ENCODE assay signal across 13 cellular contexts in the genomic region with DNA sequence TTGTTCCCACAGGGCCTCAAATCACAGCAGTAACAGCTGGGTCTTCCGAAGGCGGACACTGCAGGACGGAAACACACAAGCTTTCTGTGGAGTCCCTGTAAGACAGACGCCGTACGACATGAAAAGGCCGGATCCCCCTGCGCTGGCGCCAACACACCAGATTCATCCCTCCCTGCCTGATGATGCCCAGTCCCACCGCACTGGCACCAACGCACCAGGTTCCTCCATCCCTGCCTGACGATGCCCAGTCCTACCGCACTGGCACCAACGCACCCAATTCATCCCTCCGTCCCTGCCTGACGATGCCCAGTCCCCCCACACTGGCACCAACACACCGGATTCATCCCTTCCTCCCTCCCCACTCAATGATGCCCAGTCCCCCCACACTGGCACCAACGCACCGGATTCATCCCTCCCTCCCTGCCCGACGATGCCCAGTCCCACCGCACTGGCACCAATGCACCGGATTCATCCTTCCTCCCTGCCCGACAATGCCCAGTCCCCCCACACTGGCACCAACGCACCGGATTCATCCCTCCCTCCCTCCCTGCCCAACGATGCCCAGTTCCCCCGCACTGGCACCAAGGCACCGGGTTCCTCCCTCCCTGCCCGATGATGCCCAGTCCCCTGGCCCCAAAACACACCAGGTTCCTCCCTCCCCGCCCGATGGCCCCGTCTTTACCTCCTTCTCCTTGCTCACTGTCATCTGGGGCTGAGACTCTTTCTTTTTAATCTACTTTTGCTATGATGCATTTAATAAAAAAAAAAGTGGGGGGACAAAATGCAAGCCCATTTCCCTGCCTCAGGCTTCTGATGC. TPM values are rescaled to one million over a fixed set of nuclear protein-coding genes. Genes with fewer than 3 reads are reported as not detected.
DNase-seq lines count a peak whose midpoint lies in the region; ATAC-seq and TF ChIP-seq lines count a peak whose summit lies in the region.
"Had no signal": no experiment of that assay in that cellular context is flagged by ENCODE, and none has a peak within 500 bp of the region (broad histone marks: within the 10 kb centered on the region; RNA-seq: fewer than 3 reads in every experiment).

No MANE protein-coding gene starts in this region.

- H3K27me3 ChIP-seq in left ventricle myocardium inferior (ENCODE audit: low read depth): no peaks in the 10 kb centered on the region
- peaks cover 6% of the 10 kb centered on the region for H3K27me3 ChIP-seq in hepatocyte

- H3K27ac Mint-ChIP-seq in central memory CD8-positive, alpha-beta T cell (ENCODE audit: low read depth): peak overlapping the region; percentile 91
- H3K27ac Mint-ChIP-seq in mesothelial cell of epicardium (peak overlapping the region; percentile 90), type B pancreatic cell (peak overlapping the region; percentile 95)

- peaks cover 23% of the 10 kb centered on the region for H3K4me1 ChIP-seq in left ventricle myocardium inferior
- H3K4me1 ChIP-seq in hepatocyte (ENCODE audit: insufficient read depth): peaks cover 9% of the 10 kb centered on the region
- H3K4me1 ChIP-seq: prostate gland had no signal

- H3K4me3 Mint-ChIP-seq in central memory CD8-positive, alpha-beta T cell: peak overlapping the region; percentile 54
- H3K4me3 Mint-ChIP-seq in mesothelial cell of epicardium: no peak overlapping the region
- no peak overlapping the region for H3K4me3 Mint-ChIP-seq in type B pancreatic cell

- ATAC-seq in central memory CD8-positive, alpha-beta T cell (replicated peaks; ENCODE audit: extremely low read depth, poor library complexity, severe bottlenecking): no peak

- H3K9me3 ChIP-seq in left ventricle myocardium inferior (replicated peaks): no peaks in the 10 kb centered on the region
- H3K9me3 ChIP-seq in hepatocyte (ENCODE audit: low read depth): no peaks in the 10 kb centered on the region
- H3K9me3 ChIP-seq: prostate gland had no signal

- H3K4me3 ChIP-seq in left ventricle myocardium inferior: no peak overlapping the region
- H3K4me3 ChIP-seq in hepatocyte: no peak overlapping the region
- H3K4me3 ChIP-seq: prostate gland had no signal

- no peak overlapping the region for H2AFZ ChIP-seq in hepatocyte

- no peaks in the 10 kb centered on the region for H4K20me1 ChIP-seq in hepatocyte (ENCODE audit: insufficient read depth, poor library complexity, severe bottlenecking)

- H3K4me2 ChIP-seq in hepatocyte: no peak overlapping the region

- H3K4me1 Mint-ChIP-seq in central memory CD8-positive, alpha-beta T cell: peaks cover 57% of the 10 kb centered on the region
- H3K4me1 Mint-ChIP-seq in mesothelial cell of epicardium: peaks cover 21% of the 10 kb centered on the region
- H3K4me1 Mint-ChIP-seq in type B pancreatic cell (ENCODE audit: unreplicated experiment): peaks cover 23% of the 10 kb centered on the region

- H3K9me3 Mint-ChIP-seq in central memory CD8-positive, alpha-beta T cell: no peaks in the 10 kb centered on the region
- no peaks in the 10 kb centered on the region for H3K9me3 Mint-ChIP-seq in mesothelial cell of epicardium
- no peaks in the 10 kb centered on the region for H3K9me3 Mint-ChIP-seq in type B pancreatic cell

- H3K27ac ChIP-seq in left ventricle myocardium inferior (replicated peaks): no peak overlapping the region
- H3K27ac ChIP-seq in hepatocyte: no peak overlapping the region
- H3K27ac ChIP-seq: VCaP had no signal

- no peaks in the 10 kb centered on the region for H3K9me2 ChIP-seq in hepatocyte (replicated peaks; ENCODE audit: insufficient read depth)

- intact Hi-C loops in cardiac septum (cut with DNase I): no loop called here
- intact Hi-C loops in left ventricle myocardium inferior (cut with micrococcal nuclease): no loop called here

- peaks cover 48% of the 10 kb centered on the region for H3K36me3 Mint-ChIP-seq in central memory CD8-positive, alpha-beta T cell (ENCODE audit: insufficient read depth)
- H3K36me3 Mint-ChIP-seq in mesothelial cell of epicardium (no peaks in the 10 kb centered on the region), type B pancreatic cell (no peaks in the 10 kb centered on the region)

- H3K79me2 ChIP-seq in hepatocyte: no peaks in the 10 kb centered on the region

- DNase-seq in cardiac septum (ENCODE audit: low spot score): peak; percentile 67
- DNase-seq in left ventricle myocardium inferior: no peak
- DNase-seq in central memory CD8-positive, alpha-beta T cell (ENCODE audit: low spot score in 2 of 2): no peak
- no peak for DNase-seq in mesothelial cell of epicardium (ENCODE audit: low spot score in 2 of 2, unreplicated experiment in 2 of 2)
- DNase-seq in type B pancreatic cell (ENCODE audit: extremely low spot score, unreplicated experiment): no peak
- no peak for DNase-seq in SHP77 (lab: John Stamatoyannopoulos, UW)
- no peak for DNase-seq in hepatocyte (ENCODE audit: low spot score)
- no peak for DNase-seq in DMS79 (lab: John Stamatoyannopoulos, UW)
- DNase-seq: DND-41; NCI-H187 treated with DMSO at 0.1 percent for 48 hours; stimulated activated CD4-positive, alpha-beta T cell treated with anti-CD3 and anti-CD28 coated beads, Interleukin-1b, Interleukin-23, amount 100 ng/mL, for 48 hours had no signal

- WGBS in hepatocyte (ENCODE audit: low lambda C conversion rate, missing lambda C conversion rate): 84% methylated on average over 15 of the region's 33 CpGs

- no peaks in the 10 kb centered on the region for H3K27me3 Mint-ChIP-seq in central memory CD8-positive, alpha-beta T cell
- H3K27me3 Mint-ChIP-seq in mesothelial cell of epicardium (ENCODE audit: low read depth): no peaks in the 10 kb centered on the region
- H3K27me3 Mint-ChIP-seq in type B pancreatic cell: no peaks in the 10 kb centered on the region

- H3K36me3 ChIP-seq in left ventricle myocardium inferior (peaks cover 10% of the 10 kb centered on the region), hepatocyte (replicated peaks; ENCODE audit: insufficient read depth, low read depth) (no peaks in the 10 kb centered on the region)
- H3K36me3 ChIP-seq: prostate gland had no signal

- TF ChIP-seq CTCF in left ventricle myocardium inferior (IDR thresholded peaks at IDR 0.05; ENCODE audit: borderline replicate concordance) (no peak), mesothelial cell of epicardium (IDR thresholded peaks at IDR 0.05; ENCODE audit: unreplicated experiment) (no peak), type B pancreatic cell (conservative IDR thresholded peaks at IDR 0.05) (no peak), hepatocyte (IDR thresholded peaks at IDR 0.05; ENCODE audit: poor library complexity) (no peak)

RNA-seq across cellular contexts. Expression of gene RASA3, which starts 55.1 kb away (rescaled TPM):
- total RNA-seq in cardiac septum (9.7 TPM), left ventricle myocardium inferior (9.5 TPM), mesothelial cell of epicardium (13.5 to 14.6 TPM (median 13.7 TPM) in 3 replicates), type B pancreatic cell (ENCODE audit: low replicate concordance) (1.9 and 9.3 TPM in 2 replicates), hepatocyte (4.3 and 6.1 TPM in 2 replicates)
- 5.6 and 5.8 TPM in 2 replicates for polyA plus RNA-seq in hepatocyte
